ENCODE assay signal across 2 cellular contexts in the genomic region with DNA sequence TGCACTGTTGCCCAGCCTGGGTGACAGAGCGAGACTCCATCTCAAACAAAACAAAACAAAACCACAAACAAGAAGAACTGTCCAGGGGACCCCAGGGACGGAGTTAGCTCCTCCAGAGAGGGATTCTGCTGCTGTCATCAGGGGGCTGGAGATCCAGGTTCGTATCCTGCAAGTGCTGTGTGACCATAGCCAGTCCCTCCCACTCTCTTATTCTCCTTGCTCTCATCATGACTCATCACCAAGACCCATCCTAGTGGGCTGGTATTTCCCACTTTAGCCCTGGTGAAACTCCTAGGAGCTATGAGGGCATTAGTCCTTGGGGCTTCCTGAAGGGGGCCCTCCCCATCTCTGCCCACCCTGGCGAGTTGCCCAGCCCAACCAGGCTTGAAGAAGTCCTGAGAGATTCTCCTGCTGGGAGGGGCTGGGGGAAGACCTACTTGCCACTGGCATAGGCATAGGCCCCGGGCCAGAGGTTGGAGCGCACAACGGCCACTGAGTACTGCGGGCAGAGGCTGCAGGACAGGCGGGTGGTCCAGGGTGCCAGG.
TF ChIP-seq lines count a peak whose summit lies in the region.

No MANE protein-coding gene starts in this region.

TF ChIP-seq in SK-N-SH treated with all-trans-retinoic acid at 6 μM for 48 hours, 23 proteins besides CTCF, POLR2A, EP300 and RAD21:
- TF ChIP-seq ARNTL (CRISPR knock-in tag; IDR thresholded peaks at IDR 0.05; ENCODE audit: borderline replicate concordance, low read depth) (no peak), BACH2 (CRISPR knock-in tag; IDR thresholded peaks at IDR 0.05; ENCODE audit: borderline replicate concordance) (no peak), ESRRG (CRISPR knock-in tag; IDR thresholded peaks at IDR 0.05) (no peak), GLIS3 (CRISPR knock-in tag; IDR thresholded peaks at IDR 0.05) (no peak), ZC3H10 (CRISPR knock-in tag; IDR thresholded peaks at IDR 0.05) (no peak), RARB (CRISPR knock-in tag; IDR thresholded peaks at IDR 0.05) (no peak), OSR1 (CRISPR knock-in tag; IDR thresholded peaks at IDR 0.05) (no peak), SNAI2 (CRISPR knock-in tag; IDR thresholded peaks at IDR 0.05) (no peak), ZNF565 (CRISPR knock-in tag; conservative IDR thresholded peaks at IDR 0.05; ENCODE audit: low read depth) (no peak), TCF4 (CRISPR knock-in tag; IDR thresholded peaks at IDR 0.05; ENCODE audit: borderline replicate concordance) (no peak), CSDC2 (CRISPR knock-in tag; IDR thresholded peaks at IDR 0.05) (no peak), ZFP3 (CRISPR knock-in tag; IDR thresholded peaks at IDR 0.05) (no peak), PPARA (CRISPR knock-in tag; IDR thresholded peaks at IDR 0.05; ENCODE audit: borderline replicate concordance) (no peak)
- TF ChIP-seq, protein P1, sequence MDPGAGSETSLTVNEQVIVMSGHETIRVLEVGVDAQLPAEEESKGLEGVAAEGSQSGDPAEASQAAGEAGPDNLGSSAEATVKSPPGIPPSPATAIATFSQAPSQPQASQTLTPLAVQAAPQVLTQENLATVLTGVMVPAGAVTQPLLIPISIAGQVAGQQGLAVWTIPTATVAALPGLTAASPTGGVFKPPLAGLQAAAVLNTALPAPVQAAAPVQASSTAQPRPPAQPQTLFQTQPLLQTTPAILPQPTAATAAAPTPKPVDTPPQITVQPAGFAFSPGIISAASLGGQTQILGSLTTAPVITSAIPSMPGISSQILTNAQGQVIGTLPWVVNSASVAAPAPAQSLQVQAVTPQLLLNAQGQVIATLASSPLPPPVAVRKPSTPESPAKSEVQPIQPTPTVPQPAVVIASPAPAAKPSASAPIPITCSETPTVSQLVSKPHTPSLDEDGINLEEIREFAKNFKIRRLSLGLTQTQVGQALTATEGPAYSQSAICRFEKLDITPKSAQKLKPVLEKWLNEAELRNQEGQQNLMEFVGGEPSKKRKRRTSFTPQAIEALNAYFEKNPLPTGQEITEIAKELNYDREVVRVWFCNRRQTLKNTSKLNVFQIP (CRISPR knock-in tag; IDR thresholded peaks at IDR 0.05; ENCODE audit: borderline replicate concordance, low read depth), result no peak
- TF ChIP-seq, protein P2, sequence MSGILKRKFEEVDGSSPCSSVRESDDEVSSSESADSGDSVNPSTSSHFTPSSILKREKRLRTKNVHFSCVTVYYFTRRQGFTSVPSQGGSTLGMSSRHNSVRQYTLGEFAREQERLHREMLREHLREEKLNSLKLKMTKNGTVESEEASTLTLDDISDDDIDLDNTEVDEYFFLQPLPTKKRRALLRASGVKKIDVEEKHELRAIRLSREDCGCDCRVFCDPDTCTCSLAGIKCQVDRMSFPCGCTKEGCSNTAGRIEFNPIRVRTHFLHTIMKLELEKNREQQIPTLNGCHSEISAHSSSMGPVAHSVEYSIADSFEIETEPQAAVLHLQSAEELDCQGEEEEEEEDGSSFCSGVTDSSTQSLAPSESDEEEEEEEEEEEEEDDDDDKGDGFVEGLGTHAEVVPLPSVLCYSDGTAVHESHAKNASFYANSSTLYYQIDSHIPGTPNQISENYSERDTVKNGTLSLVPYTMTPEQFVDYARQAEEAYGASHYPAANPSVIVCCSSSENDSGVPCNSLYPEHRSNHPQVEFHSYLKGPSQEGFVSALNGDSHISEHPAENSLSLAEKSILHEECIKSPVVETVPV (CRISPR knock-in tag; IDR thresholded peaks at IDR 0.05), result no peak
- TF ChIP-seq, protein P3, sequence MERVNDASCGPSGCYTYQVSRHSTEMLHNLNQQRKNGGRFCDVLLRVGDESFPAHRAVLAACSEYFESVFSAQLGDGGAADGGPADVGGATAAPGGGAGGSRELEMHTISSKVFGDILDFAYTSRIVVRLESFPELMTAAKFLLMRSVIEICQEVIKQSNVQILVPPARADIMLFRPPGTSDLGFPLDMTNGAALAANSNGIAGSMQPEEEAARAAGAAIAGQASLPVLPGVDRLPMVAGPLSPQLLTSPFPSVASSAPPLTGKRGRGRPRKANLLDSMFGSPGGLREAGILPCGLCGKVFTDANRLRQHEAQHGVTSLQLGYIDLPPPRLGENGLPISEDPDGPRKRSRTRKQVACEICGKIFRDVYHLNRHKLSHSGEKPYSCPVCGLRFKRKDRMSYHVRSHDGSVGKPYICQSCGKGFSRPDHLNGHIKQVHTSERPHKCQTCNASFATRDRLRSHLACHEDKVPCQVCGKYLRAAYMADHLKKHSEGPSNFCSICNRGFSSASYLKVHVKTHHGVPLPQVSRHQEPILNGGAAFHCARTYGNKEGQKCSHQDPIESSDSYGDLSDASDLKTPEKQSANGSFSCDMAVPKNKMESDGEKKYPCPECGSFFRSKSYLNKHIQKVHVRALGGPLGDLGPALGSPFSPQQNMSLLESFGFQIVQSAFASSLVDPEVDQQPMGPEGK (CRISPR knock-in tag; IDR thresholded peaks at IDR 0.05; ENCODE audit: borderline replicate concordance), result no peak
- TF ChIP-seq, protein P4, sequence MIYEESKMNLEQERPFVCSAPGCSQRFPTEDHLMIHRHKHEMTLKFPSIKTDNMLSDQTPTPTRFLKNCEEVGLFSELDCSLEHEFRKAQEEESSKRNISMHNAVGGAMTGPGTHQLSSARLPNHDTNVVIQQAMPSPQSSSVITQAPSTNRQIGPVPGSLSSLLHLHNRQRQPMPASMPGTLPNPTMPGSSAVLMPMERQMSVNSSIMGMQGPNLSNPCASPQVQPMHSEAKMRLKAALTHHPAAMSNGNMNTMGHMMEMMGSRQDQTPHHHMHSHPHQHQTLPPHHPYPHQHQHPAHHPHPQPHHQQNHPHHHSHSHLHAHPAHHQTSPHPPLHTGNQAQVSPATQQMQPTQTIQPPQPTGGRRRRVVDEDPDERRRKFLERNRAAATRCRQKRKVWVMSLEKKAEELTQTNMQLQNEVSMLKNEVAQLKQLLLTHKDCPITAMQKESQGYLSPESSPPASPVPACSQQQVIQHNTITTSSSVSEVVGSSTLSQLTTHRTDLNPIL (CRISPR knock-in tag; IDR thresholded peaks at IDR 0.05; ENCODE audit: low read depth), result no peak
TF ChIP-seq in SK-N-SH treated with all-trans-retinoic acid at 6 μM for 48 hours: peak in this region for 0.

TF ChIP-seq in HepG2, 621 proteins besides CTCF, POLR2A, EP300 and RAD21:
- TF ChIP-seq KLF13 (CRISPR knock-in tag; IDR thresholded peaks at IDR 0.05), result no peak
TF ChIP-seq in HepG2: peak in this region for 0.
